ENCODE assay signal across 11 cellular contexts in the genomic region with DNA sequence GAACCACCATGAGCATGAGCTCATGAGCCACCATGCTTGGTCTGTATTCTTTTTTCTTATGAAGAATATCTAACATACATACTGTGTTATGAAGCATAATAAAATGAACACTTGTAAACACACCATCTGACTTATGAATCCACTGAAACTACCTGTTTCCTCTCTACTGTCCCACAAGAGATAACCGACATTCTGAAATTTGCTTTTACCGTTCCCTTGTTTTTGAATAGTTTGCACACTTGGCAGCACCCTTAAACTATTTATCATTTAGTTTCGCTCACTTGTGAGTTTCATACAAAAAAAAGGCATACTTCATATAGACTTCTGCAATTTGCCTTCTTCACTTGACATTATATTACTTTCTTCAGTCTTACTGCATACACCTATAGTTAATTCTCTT. TPM values are rescaled to one million over a fixed set of nuclear protein-coding genes. Genes with fewer than 3 reads are reported as not detected.
DNase-seq lines count a peak whose midpoint lies in the region; ATAC-seq and TF ChIP-seq lines count a peak whose summit lies in the region.
"Had no signal": no experiment of that assay in that cellular context is flagged by ENCODE, and none has a peak within 500 bp of the region (broad histone marks: within the 10 kb centered on the region; RNA-seq: fewer than 3 reads in every experiment).

No MANE protein-coding gene starts in this region.

- in situ Hi-C loops in KBM-7 (cut with MboI; ENCODE audit: low pct_unique_long_range_greater_than_20kb, low sequenced_read_pairs), result no loop called here

- no peaks in the 10 kb centered on the region for H3K27me3 ChIP-seq in heart left ventricle

- intact Hi-C loops in heart left ventricle (cut with DNase I), result loop anchor here in 1 of 10 donors (10.0 kb wide), 1 partner anchor 251 kb away; no protein-coding TSS in a partner anchor

- H3K9me3 ChIP-seq in heart left ventricle, result no peaks in the 10 kb centered on the region
- H3K9me3 ChIP-seq: prostate gland had no signal

- TF ChIP-seq CTCF in heart left ventricle (IDR thresholded peaks at IDR 0.05), result no peak

- peaks cover 0 to 92% (median 75%) of the 10 kb centered on the region in 9 donors for H3K36me3 ChIP-seq in heart left ventricle
- H3K36me3 ChIP-seq: prostate gland had no signal

- peaks cover 91% of the 10 kb centered on the region for H3K36me3 Mint-ChIP-seq in activated T-helper 17 cell treated with anti-CD3 and anti-CD28 coated beads, Interleukin-2, amount 50 U/mL, for 72 hours (ENCODE audit: low read depth)

- H3K4me1 ChIP-seq in heart left ventricle, result no peaks in the 10 kb centered on the region
- H3K4me1 ChIP-seq: prostate gland had no signal

- no peak overlapping the region for H3K27ac Mint-ChIP-seq in activated T-helper 17 cell treated with anti-CD3 and anti-CD28 coated beads, Interleukin-2, amount 50 U/mL, for 72 hours

- H3K4me1 Mint-ChIP-seq in activated T-helper 17 cell treated with anti-CD3 and anti-CD28 coated beads, Interleukin-2, amount 50 U/mL, for 72 hours, result peaks cover 6% of the 10 kb centered on the region

- H3K9me3 Mint-ChIP-seq in activated T-helper 17 cell treated with anti-CD3 and anti-CD28 coated beads, Interleukin-2, amount 50 U/mL, for 72 hours, result no peaks in the 10 kb centered on the region

- ATAC-seq in GM18861 (IDR thresholded peaks at IDR 0.05; ENCODE audit: unreplicated experiment) (peak; percentile 87), GM21423 (IDR thresholded peaks at IDR 0.05; ENCODE audit: unreplicated experiment) (peak; percentile 93), HG03097 (IDR thresholded peaks at IDR 0.05; ENCODE audit: low FRiP score, unreplicated experiment) (peak; percentile 89), heart left ventricle (no peak)
- peak; percentile 71 for ATAC-seq in activated T-helper 17 cell treated with anti-CD3 and anti-CD28 coated beads, Interleukin-2, amount 50 U/mL, for 72 hours (replicated peaks)
- ATAC-seq: HepG2 had no signal

- H3K27ac ChIP-seq in heart left ventricle, result no peak overlapping the region
- H3K27ac ChIP-seq: prostate gland had no signal

- peak overlapping the region; percentile 22 for H3K4me3 Mint-ChIP-seq in activated T-helper 17 cell treated with anti-CD3 and anti-CD28 coated beads, Interleukin-2, amount 50 U/mL, for 72 hours

- no peak for TF ChIP-seq POLR2A in heart left ventricle (IDR thresholded peaks at IDR 0.05)

- DNase-seq in NCI-H146 (lab: John Stamatoyannopoulos, UW), result no peak
- no peak for DNase-seq in KBM-7
- DNase-seq in heart left ventricle, result no peak
- no peak for DNase-seq in activated T-cell treated with anti-CD3 and anti-CD28 coated beads, Interleukin-2, amount 50 U/mL, for 48 hours
- DNase-seq: NCI-H82 had no signal

- no peaks in the 10 kb centered on the region for H3K27me3 Mint-ChIP-seq in activated T-helper 17 cell treated with anti-CD3 and anti-CD28 coated beads, Interleukin-2, amount 50 U/mL, for 72 hours

- 93 to 99% (median 96%) methylated on average over 3 of the region's 3 CpGs for WGBS in heart left ventricle, 4 donors

- H3K4me3 ChIP-seq in heart left ventricle, result no peak overlapping the region
- H3K4me3 ChIP-seq: prostate gland had no signal

RNA-seq across cellular contexts. Expression of a gene that starts 8.9 kb away (rescaled TPM):
- total RNA-seq in activated T-helper 17 cell treated with anti-CD3 and anti-CD28 coated beads, Interleukin-2, amount 50 U/mL, for 72 hours, result 100 to 1,000 TPM in 1 of 2 donors, 10 to 100 TPM in 1; 90.3 to 147 TPM
- 10 to 100 TPM; 45.9 to 95.0 (median 84.0) TPM for total RNA-seq in heart left ventricle
- 10 to 100 TPM; 19.4 to 61.5 TPM for polyA plus RNA-seq in heart left ventricle

RNA-seq across cellular contexts. Expression of a gene that starts 29.8 kb away (rescaled TPM):
- total RNA-seq in activated T-helper 17 cell treated with anti-CD3 and anti-CD28 coated beads, Interleukin-2, amount 50 U/mL, for 72 hours, result 10 to 100 TPM; 20.7 to 21.7 TPM
- 10 to 100 TPM in 8 of 9 donors, 1 to 10 TPM in 1; 9.0 to 23.6 (median 12.3) TPM for total RNA-seq in heart left ventricle
- polyA plus RNA-seq in heart left ventricle, result 1 to 10 TPM; 5.9 to 8.4 TPM

Comparison
In these comparisons a context has a peak if more than half of its experiments do, and no peak if none do; other contexts are left out.
1. ATAC-seq: peak in GM18861 (single experiment), GM21423 (single experiment), HG03097 (single experiment) and activated T-helper 17 cell treated with anti-CD3 and anti-CD28 coated beads, Interleukin-2, amount 50 U/mL, for 72 hours (single experiment); none in heart left ventricle (0 of 4).